In the genomic region with DNA sequence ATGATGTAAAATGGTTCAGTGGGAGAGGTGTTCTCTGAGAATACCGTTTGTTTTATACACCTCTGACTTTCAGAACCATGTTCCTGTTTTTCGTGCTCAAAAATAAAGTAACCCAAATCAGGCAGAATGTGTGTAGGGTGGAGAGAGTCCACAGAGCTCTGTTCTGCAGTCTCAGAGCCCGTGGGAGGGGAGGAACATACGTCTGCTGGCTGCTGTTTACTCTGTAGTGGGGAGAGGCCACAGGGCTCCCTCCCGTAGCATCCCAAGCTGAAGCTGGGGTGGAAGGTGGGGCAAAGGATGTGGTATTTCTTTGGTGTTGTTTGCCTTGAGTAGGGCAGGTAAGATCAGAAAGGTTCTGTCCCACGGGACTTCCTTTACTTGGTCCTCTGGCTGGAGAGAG, we compare ENCODE assay signal across 35 cellular contexts.
"Had no signal": no experiment of that assay in that cellular context is flagged by ENCODE, and none has a peak within 500 bp of the region (broad histone marks: within the 10 kb centered on the region; RNA-seq: fewer than 3 reads in every experiment).

No MANE protein-coding gene starts in this region.

- H3K4me1 ChIP-seq: esophagus squamous epithelium, gastroesophageal sphincter had no signal

- H3K27me3 ChIP-seq: brain microvascular endothelial cell, esophagus squamous epithelium, gastroesophageal sphincter had no signal

- H3K4me1 Mint-ChIP-seq: activated B cell treated with CpG ODN at 0.5 μM for 24 hours; activated T-helper 17 cell treated with anti-CD3 and anti-CD28 coated beads, Interleukin-2, amount 50 U/mL, for 72 hours; T-helper 17 cell had no signal

- H3K36me3 Mint-ChIP-seq: activated naive CD8-positive, alpha-beta T cell had no signal

- H3K9me3 ChIP-seq: esophagus squamous epithelium, gastroesophageal sphincter had no signal

- FAIRE-seq: astrocyte, endometrium, endothelial cell of umbilical vein had no signal

- H3K36me3 ChIP-seq: brain microvascular endothelial cell, esophagus squamous epithelium, gastroesophageal sphincter, WERI-Rb-1 had no signal

- H3K4me3 ChIP-seq: coronary artery, esophagus squamous epithelium, gastroesophageal sphincter had no signal

- H3K27me3 Mint-ChIP-seq: activated B cell treated with CpG ODN at 0.5 μM for 24 hours; activated CD8-positive, alpha-beta T cell treated with anti-CD3 and anti-CD28 coated beads for 36 hours; activated naive CD8-positive, alpha-beta T cell; activated T-helper 17 cell treated with anti-CD3 and anti-CD28 coated beads, Interleukin-2, amount 50 U/mL, for 72 hours; dendritic cell treated with granulocyte-macrophage colony-stimulating factor and Interleukin-4, amounts not matched to agents 40 ng/mL and 50 ng/mL, for 4 days; effector memory CD8-positive, alpha-beta T cell; T-helper 17 cell had no signal

- H3K27ac Mint-ChIP-seq: activated B cell treated with CpG ODN at 0.5 μM for 24 hours; activated CD8-positive, alpha-beta T cell treated with anti-CD3 and anti-CD28 coated beads for 36 hours; activated naive CD8-positive, alpha-beta T cell; activated T-helper 17 cell treated with anti-CD3 and anti-CD28 coated beads, Interleukin-2, amount 50 U/mL, for 72 hours; dendritic cell treated with granulocyte-macrophage colony-stimulating factor and Interleukin-4, amounts not matched to agents 40 ng/mL and 50 ng/mL, for 4 days; effector memory CD8-positive, alpha-beta T cell; T-helper 17 cell; T-helper 2 cell treated with Interferon-gamma antibody and Interleukin-4, amounts not matched to agents 5 μg/mL and 100 μg/mL, for 36 hours had no signal

- DNase-seq: activated B cell treated with CpG ODN at 0.5 μM for 24 hours; activated CD4-positive, alpha-beta T cell treated with anti-CD3 and anti-CD28 coated beads for 48 hours; activated CD4-positive, alpha-beta T cell treated with anti-CD3 and anti-CD28 coated beads, Interleukin-2, amount 50 U/mL, for 1 hour; activated CD4-positive, alpha-beta T cell treated with anti-CD3 and anti-CD28 coated beads, Interleukin-2, amount 50 U/mL, for 48 hours; activated CD8-positive, alpha-beta memory T cell treated with anti-CD3 and anti-CD28 coated beads for 24 hours; activated CD8-positive, alpha-beta T cell treated with anti-CD3 and anti-CD28 coated beads for 36 hours; activated effector memory CD4-positive, alpha-beta T cell treated with Interleukin-2 at 50 U/mL for 16 hours; activated gamma-delta T cell treated with Interleukin-2 at 50 U/mL for 16 hours; activated naive CD4-positive, alpha-beta T cell treated with anti-CD3 and anti-CD28 coated beads, Interleukin-2, amount 50 U/mL, for 16 hours; activated naive CD4-positive, alpha-beta T cell treated with Interleukin-2 at 50 U/mL for 16 hours; activated T-cell treated with anti-CD3 and anti-CD28 coated beads, Interleukin-2, amount 50 U/mL, for 4 hours; amniotic stem cell; anterior cingulate cortex; brain microvascular endothelial cell; caudate nucleus; effector CD4-positive, alpha-beta T cell; effector memory CD8-positive, alpha-beta T cell; esophagus squamous epithelium; foreskin melanocyte; head of caudate nucleus; T-helper 1 cell; T-helper 17 cell; T1000; WERI-Rb-1 had no signal

- ATAC-seq: activated CD4-positive, CD25-positive, alpha-beta regulatory T cell treated with anti-CD3 and anti-CD28 coated beads, Interleukin-2, amount 50 U/mL, for 24 hours; activated CD8-positive, alpha-beta T cell treated with anti-CD3 and anti-CD28 coated beads for 36 hours; activated T-cell treated with anti-CD3 and anti-CD28 coated beads, Interleukin-2, amount 50 U/mL, for 4 hours; activated T-helper 17 cell treated with anti-CD3 and anti-CD28 coated beads, Interleukin-2, amount 50 U/mL, for 72 hours; effector memory CD8-positive, alpha-beta T cell; gastroesophageal sphincter; T-helper 17 cell had no signal

- H3K27ac ChIP-seq: brain microvascular endothelial cell, coronary artery, epithelial cell of prostate, esophagus squamous epithelium, gastroesophageal sphincter, WERI-Rb-1 had no signal

- H3K4me3 Mint-ChIP-seq: activated B cell treated with CpG ODN at 0.5 μM for 24 hours; activated CD8-positive, alpha-beta T cell treated with anti-CD3 and anti-CD28 coated beads for 36 hours; activated naive CD8-positive, alpha-beta T cell; activated T-cell treated with anti-CD3 and anti-CD28 coated beads, Interleukin-2, amount 50 U/mL, for 4 hours; activated T-helper 17 cell treated with anti-CD3 and anti-CD28 coated beads, Interleukin-2, amount 50 U/mL, for 72 hours; dendritic cell treated with granulocyte-macrophage colony-stimulating factor and Interleukin-4, amounts not matched to agents 40 ng/mL and 50 ng/mL, for 4 days; effector memory CD8-positive, alpha-beta T cell; T-helper 17 cell; T-helper 2 cell treated with Interferon-gamma antibody and Interleukin-4, amounts not matched to agents 5 μg/mL and 100 μg/mL, for 36 hours had no signal
